8 cellular contexts compared by ENCODE assay signal in genomic region chr9:127578952-127579853, GRCh38. TPM values are rescaled to one million over a fixed set of nuclear protein-coding genes. Genes with fewer than 3 reads are reported as not detected.
A peak's percentile ranks its signal among the peaks of the same experiment; 100 is the strongest.
DNase-seq lines count a peak whose midpoint lies in the region; ATAC-seq, FAIRE-seq and TF ChIP-seq lines count a peak whose summit lies in the region.

No MANE protein-coding gene starts in this region.

- ATAC-seq in GM19025 (IDR thresholded peaks at IDR 0.05; ENCODE audit: low read depth, unreplicated experiment) (peak; percentile 48), HG02840 (IDR thresholded peaks at IDR 0.05; ENCODE audit: low FRiP score, unreplicated experiment) (no peak), HG03025 (IDR thresholded peaks at IDR 0.05; ENCODE audit: low FRiP score, unreplicated experiment) (no peak)

- H3K4me3 ChIP-seq in breast epithelium (peak overlapping the region; percentile 10 to 39 (median 24)), small intestine (ENCODE audit: low read depth in 1 of 2, low read length in 2 of 2) (no peak overlapping the region)

- no peaks in the 10 kb centered on the region for H3K36me3 ChIP-seq in breast epithelium
- no peaks in the 10 kb centered on the region for H3K36me3 ChIP-seq in small intestine (ENCODE audit: control insufficient read depth in 2 of 2, insufficient read depth in 2 of 2, low read length in 2 of 2)

- intact Hi-C loops in breast epithelium (cut with DNase I; ENCODE audit: low total_unique reads): loop anchor here (10.0 kb wide), 1 partner anchor 1506 kb away; the partner anchor contains the start of gene DOLPP1

- peak in 2 of 3 donors; percentile 20 to 56 for TF ChIP-seq CTCF in breast epithelium (IDR thresholded peaks at IDR 0.05)

- H3K4me1 ChIP-seq in breast epithelium (peaks cover 0 to 30% of the 10 kb centered on the region in 2 donors), small intestine (ENCODE audit: control insufficient read depth in 2 of 2, insufficient read depth in 1 of 2, low read depth in 1 of 2, low read length in 1 of 2) (peaks cover 0 to 3% of the 10 kb centered on the region in 2 donors)

- DNase-seq in NCI-H2107 (lab: John Stamatoyannopoulos, UW) (peak; percentile 74), breast epithelium (ENCODE audit: low spot score in 2 of 2) (peak; percentile 89 to 91), iris pigment epithelial cell (ENCODE audit: low read depth) (peak; percentile 95), small intestine (peak; percentile 86)
- DNase-seq in activated CD4-positive, CD25-positive, alpha-beta regulatory T cell (lab: John Stamatoyannopoulos, UW): peak; percentile 30 to 63 (median 48)

- H3K27ac ChIP-seq in breast epithelium: peak overlapping the region; percentile 88 to 96
- peak overlapping the region; percentile 0 to 77 for H3K27ac ChIP-seq in small intestine (ENCODE audit: low read depth in 1 of 2, low read length in 1 of 2)

- 28 to 37% (median 29%) methylated on average over 21 of the region's 21 CpGs for WGBS in small intestine, 3 donors

- no peaks in the 10 kb centered on the region for H3K9me3 ChIP-seq in breast epithelium
- no peaks in the 10 kb centered on the region for H3K9me3 ChIP-seq in small intestine (ENCODE audit: control insufficient read depth, low read depth)

- no peak for TF ChIP-seq POLR2A in breast epithelium (IDR thresholded peaks at IDR 0.05)

- FAIRE-seq in small intestine (lab: Jason Lieb, UNC): no peak

- H3K27me3 ChIP-seq in breast epithelium (no peaks in the 10 kb centered on the region), small intestine (ENCODE audit: control insufficient read depth in 2 of 2, insufficient read depth in 2 of 2, low read length in 2 of 2) (no peaks in the 10 kb centered on the region)

RNA-seq across cellular contexts. Expression of gene STXBP1, which starts 32.9 kb away (rescaled TPM):
- 10 to 100 TPM; 19.0 to 45.9 (median 43.2) TPM for total RNA-seq in breast epithelium
- 10 to 100 TPM in 1 of 3 donors, 1 to 10 TPM in 1, under 1 TPM in 1; 0.89 to 14.3 (median 1.9) TPM for polyA plus RNA-seq in small intestine

Comparison
In these comparisons a context has a peak if more than half of its experiments do, and no peak if none do; other contexts are left out.
1. H3K4me3 ChIP-seq: peak in breast epithelium (3 of 3); none in small intestine (0 of 2).
2. Peak in every context shown above with its lines, with median percentiles within 50 percentile points of each other: DNase-seq.